ENCODE assay signal across 19 cellular contexts in the genomic region with DNA sequence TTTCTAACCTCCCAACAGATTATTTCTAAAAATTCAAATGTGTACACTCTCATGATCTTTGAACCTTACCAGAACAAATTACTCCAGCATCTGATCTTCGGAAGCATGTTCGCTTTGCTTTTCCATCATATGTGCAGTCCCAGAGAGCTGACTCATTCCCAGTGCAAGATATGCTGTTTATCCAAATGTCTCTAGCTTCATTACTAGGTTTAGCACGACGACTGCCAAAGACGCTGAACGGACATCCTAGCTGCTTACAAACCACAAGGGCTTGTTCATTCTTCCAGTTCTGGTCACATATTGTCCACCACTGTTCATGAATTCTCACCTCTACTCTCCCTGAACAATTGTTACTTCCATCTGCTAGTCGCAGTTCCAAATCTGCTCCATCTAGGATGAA. TPM values are rescaled to one million over a fixed set of nuclear protein-coding genes. Genes with fewer than 3 reads are reported as not detected.
A peak's percentile ranks its signal among the peaks of the same experiment; 100 is the strongest.
DNase-seq lines count a peak whose midpoint lies in the region; ATAC-seq, FAIRE-seq and TF ChIP-seq lines count a peak whose summit lies in the region.
"Had no signal": no experiment of that assay in that cellular context is flagged by ENCODE, and none has a peak within 500 bp of the region (broad histone marks: within the 10 kb centered on the region; RNA-seq: fewer than 3 reads in every experiment).

No MANE protein-coding gene starts in this region.

- in situ Hi-C loops in brain microvascular endothelial cell (cut with HindIII; ENCODE audit: low pct_ligation_motif_present, low sequenced_read_pairs), result no loop called here

- H3K9me3 Mint-ChIP-seq in activated naive CD8-positive, alpha-beta T cell treated with anti-CD3 and anti-CD28 coated beads, Interleukin-2, amount 50 U/mL, for 24 hours, result no peaks in the 10 kb centered on the region
- H3K9me3 Mint-ChIP-seq in progenitor cell of endocrine pancreas (ENCODE audit: low read depth), result no peaks in the 10 kb centered on the region
- H3K9me3 Mint-ChIP-seq: H9 had no signal

- H3K36me3 ChIP-seq in brain microvascular endothelial cell (replicated peaks), result no peaks in the 10 kb centered on the region

- no peak overlapping the region for H3K4me3 ChIP-seq in brain microvascular endothelial cell (ENCODE audit: low read depth, low read length)
- H3K4me3 ChIP-seq: A549 had no signal

- no peak overlapping the region for H3K4me3 Mint-ChIP-seq in activated naive CD8-positive, alpha-beta T cell treated with anti-CD3 and anti-CD28 coated beads, Interleukin-2, amount 50 U/mL, for 24 hours
- H3K4me3 Mint-ChIP-seq in progenitor cell of endocrine pancreas (ENCODE audit: low read depth), result no peak overlapping the region
- H3K4me3 Mint-ChIP-seq: H9 had no signal

- DNase-seq in Ammon's horn (ENCODE audit: low spot score), result peak; percentile 18
- no peak for DNase-seq in HTR-8/SVneo (ENCODE audit: insufficient read length, low spot score)
- peak; percentile 24 for DNase-seq in brain microvascular endothelial cell
- DNase-seq in myocyte (ENCODE audit: low read depth), result peak; percentile 27
- no peak for DNase-seq in activated naive CD8-positive, alpha-beta T cell treated with anti-CD3 and anti-CD28 coated beads, Interleukin-2, amount 50 U/mL, for 24 hours
- DNase-seq in progenitor cell of endocrine pancreas (ENCODE audit: low spot score, unreplicated experiment), result no peak
- DNase-seq in glomerular visceral epithelial cell (ENCODE audit: extremely low spot score), result no peak
- DNase-seq: DMS 273 treated with DMSO at 0.1 percent for 48 hours, EL, H9, KBM-7, NCI-H1048, NCI-H1436 treated with DMSO at 0.1 percent for 48 hours, NCI-H2029 treated with DMSO at 0.1 percent for 48 hours, NCI-H2171 treated with DMSO at 0.1 percent for 48 hours, NCI-H748 treated with DMSO at 0.1 percent for 48 hours, PC-3 had no signal

- no peak overlapping the region for H3K27ac Mint-ChIP-seq in activated naive CD8-positive, alpha-beta T cell treated with anti-CD3 and anti-CD28 coated beads, Interleukin-2, amount 50 U/mL, for 24 hours
- H3K27ac Mint-ChIP-seq in progenitor cell of endocrine pancreas, result no peak overlapping the region
- H3K27ac Mint-ChIP-seq: H9 had no signal

- no peaks in the 10 kb centered on the region for H3K36me3 Mint-ChIP-seq in activated naive CD8-positive, alpha-beta T cell treated with anti-CD3 and anti-CD28 coated beads, Interleukin-2, amount 50 U/mL, for 24 hours (ENCODE audit: low read depth)
- no peaks in the 10 kb centered on the region for H3K36me3 Mint-ChIP-seq in progenitor cell of endocrine pancreas (ENCODE audit: insufficient read depth)

- FAIRE-seq in HTR-8/SVneo (lab: Jason Lieb, UNC), result peak; percentile 40
- FAIRE-seq: A549 had no signal

- TF ChIP-seq CTCF in brain microvascular endothelial cell (IDR thresholded peaks at IDR 0.05; ENCODE audit: low read depth, low read length, missing control alignments) (no peak), progenitor cell of endocrine pancreas (IDR thresholded peaks at IDR 0.05; ENCODE audit: unreplicated experiment) (no peak)

- H3K27me3 Mint-ChIP-seq in activated naive CD8-positive, alpha-beta T cell treated with anti-CD3 and anti-CD28 coated beads, Interleukin-2, amount 50 U/mL, for 24 hours, result peaks cover 6% of the 10 kb centered on the region
- H3K27me3 Mint-ChIP-seq in progenitor cell of endocrine pancreas, result no peaks in the 10 kb centered on the region

- H3K4me1 Mint-ChIP-seq in activated naive CD8-positive, alpha-beta T cell treated with anti-CD3 and anti-CD28 coated beads, Interleukin-2, amount 50 U/mL, for 24 hours, result no peaks in the 10 kb centered on the region
- H3K4me1 Mint-ChIP-seq in progenitor cell of endocrine pancreas (ENCODE audit: low read depth), result no peaks in the 10 kb centered on the region
- H3K4me1 Mint-ChIP-seq: H9 had no signal

- H3K27ac ChIP-seq in brain microvascular endothelial cell, result no peak overlapping the region
- H3K27ac ChIP-seq: A549, C4-2B had no signal

- H3K27me3 ChIP-seq in brain microvascular endothelial cell (replicated peaks), result no peaks in the 10 kb centered on the region

- no peak for ATAC-seq in activated naive CD8-positive, alpha-beta T cell treated with anti-CD3 and anti-CD28 coated beads, Interleukin-2, amount 50 U/mL, for 24 hours
- ATAC-seq: A549, PC-3 had no signal

RNA-seq across cellular contexts. Expression of a gene that starts 40.5 kb away (rescaled TPM):
- total RNA-seq in myocyte (5.7 and 11.2 TPM in 2 replicates), progenitor cell of endocrine pancreas (1.1 TPM in 2 replicates)
- polyA plus RNA-seq in myocyte (2012), result 2.8 TPM

Comparison
In these comparisons a context has a peak if more than half of its experiments do, and no peak if none do; other contexts are left out.
1. DNase-seq: peak in Ammon's horn (single experiment), brain microvascular endothelial cell (single experiment) and myocyte (single experiment); none in HTR-8/SVneo (single experiment), activated naive CD8-positive, alpha-beta T cell treated with anti-CD3 and anti-CD28 coated beads, Interleukin-2, amount 50 U/mL, for 24 hours (single experiment), progenitor cell of endocrine pancreas (single experiment) and glomerular visceral epithelial cell (single experiment).